ENCODE assay signal across 8 cellular contexts in genomic region chr10:63133056-63133786, GRCh38. TPM values are rescaled to one million over a fixed set of nuclear protein-coding genes. Genes with fewer than 3 reads are reported as not detected.
A peak's percentile ranks its signal among the peaks of the same experiment; 100 is the strongest.
DNase-seq lines count a peak whose midpoint lies in the region; FAIRE-seq and TF ChIP-seq lines count a peak whose summit lies in the region.

Gene NRBF2 (plus strand): TSS chr10:63133328. CDS start chr10:63133471, 143 bp downstream.

- TF ChIP-seq POLR2A in stomach (IDR thresholded peaks at IDR 0.05) = peak in 2 of 4 donors; percentile 92 to 96

- H4K20me1 ChIP-seq in H9 (ENCODE audit: control insufficient read depth, insufficient read depth, insufficient read length) (no peaks in the 10 kb centered on the region), neural cell (ENCODE audit: insufficient read depth) (no peaks in the 10 kb centered on the region)

- FAIRE-seq in G401.6 (lab: Jason Lieb, UNC) = peak; percentile 63

- H2AFZ ChIP-seq in H9 (ENCODE audit: low read length) = no peak within 1 kb of the TSS
- H2AFZ ChIP-seq in neural cell (ENCODE audit: low read depth, low read length) = peak within 1 kb of the TSS; percentile 96

- H3K79me2 ChIP-seq in H9 (ENCODE audit: insufficient read depth, low read length) (peaks cover 30% of the 10 kb centered on the region), neural cell (replicated peaks; ENCODE audit: insufficient read depth, low read length) (peaks cover 35% of the 10 kb centered on the region)

- H3F3A ChIP-seq in neural cell (ENCODE audit: insufficient read depth, low read length, poor library complexity, severe bottlenecking) = no peaks in the 10 kb centered on the region

- H3K9ac ChIP-seq in H9 (ENCODE audit: extremely low read depth, insufficient read length, low read length) (peak within 1 kb of the TSS; percentile 81), neural cell (ENCODE audit: low read length) (peak within 1 kb of the TSS; percentile 89)

- H3K56ac ChIP-seq in H9 (ENCODE audit: insufficient read length, low read depth, low read length) = no peak within 1 kb of the TSS

- H4K5ac ChIP-seq in H9 (ENCODE audit: insufficient read length, low read depth, low read length) = no peak within 1 kb of the TSS

- H3K9me2 ChIP-seq in neural cell (ENCODE audit: insufficient read depth, low read length) = no peaks in the 10 kb centered on the region

- no peak within 1 kb of the TSS for H3K27ac ChIP-seq in H9 (ENCODE audit: insufficient read length, low read depth, low read length)
- peak within 1 kb of the TSS; percentile 89 for H3K27ac ChIP-seq in neural cell (ENCODE audit: low read length)
- peak within 1 kb of the TSS; percentile 93 to 98 (median 96) for H3K27ac ChIP-seq in stomach

- no peak within 1 kb of the TSS for H3K4ac ChIP-seq in H9 (ENCODE audit: low read depth, low read length)

- H3K79me1 ChIP-seq in H9 (ENCODE audit: insufficient read depth, low read depth, low read length, poor library complexity, severe bottlenecking) = no peaks in the 10 kb centered on the region

- TF ChIP-seq RAD21 in neural cell (conservative IDR thresholded peaks at IDR 0.05) = no peak

- no peak within 1 kb of the TSS for H3T11ph ChIP-seq in H9 (ENCODE audit: low read length)

- H3K27me3 Mint-ChIP-seq in H9 (ENCODE audit: low read depth) = peaks cover 3% of the 10 kb centered on the region; the same call in 1 of the 2 replicates

- no peak within 1 kb of the TSS for H2AK5ac ChIP-seq in H9 (ENCODE audit: insufficient read length, low read length)

- H3K4me1 ChIP-seq in H9 (ENCODE audit: insufficient read depth, low read length) (no peaks in the 10 kb centered on the region; the same call in 1 of the 2 replicates), stomach (peaks cover 11 to 51% (median 38%) of the 10 kb centered on the region in 4 donors)

- no peak within 1 kb of the TSS for H4K91ac ChIP-seq in H9 (ENCODE audit: insufficient read length, low read depth, low read length)

- peaks cover 14 to 16% of the 10 kb centered on the region in 2 experiments; a peak in 4 of 5 replicates for H3K9me3 Mint-ChIP-seq in H9

- no peak within 1 kb of the TSS for H2BK12ac ChIP-seq in H9 (ENCODE audit: insufficient read length, low read depth, low read length)

- peak within 1 kb of the TSS; percentile 66 to 97 (median 93); a peak in 6 of 7 replicates for H3K27ac Mint-ChIP-seq in H9

- peaks cover 6% of the 10 kb centered on the region for H3K23me2 ChIP-seq in H9 (ENCODE audit: insufficient read length, low read depth, low read length, poor library complexity, severe bottlenecking)

- peak within 1 kb of the TSS; percentile 80 for H3K4me2 ChIP-seq in H9 (ENCODE audit: insufficient read depth, insufficient read length, low read length)
- H3K4me2 ChIP-seq in neural cell (ENCODE audit: low read length) = peak within 1 kb of the TSS; percentile 89

- no peak within 1 kb of the TSS for H2BK5ac ChIP-seq in H9 (ENCODE audit: insufficient read length, low read length)

- H3K36me3 ChIP-seq in neural cell (ENCODE audit: insufficient read depth, low read length) = no peaks in the 10 kb centered on the region
- H3K36me3 ChIP-seq in stomach = no peaks in the 10 kb centered on the region

- H3K4me3 ChIP-seq in neural cell (ENCODE audit: low read length) (peak within 1 kb of the TSS; percentile 79), stomach (peak within 1 kb of the TSS; percentile 81 to 97 (median 89))

- no peaks in the 10 kb centered on the region for H3K9me3 ChIP-seq in H9 (ENCODE audit: control insufficient read depth, low read depth, low read length)
- no peaks in the 10 kb centered on the region for H3K9me3 ChIP-seq in neural cell (ENCODE audit: low read length)
- H3K9me3 ChIP-seq in stomach = no peaks in the 10 kb centered on the region

- H3K23ac ChIP-seq in H9 (ENCODE audit: insufficient read length, low read depth, low read length) = no peak within 1 kb of the TSS

- no peak within 1 kb of the TSS for H4K8ac ChIP-seq in H9 (replicated peaks; ENCODE audit: insufficient read length, low read depth, low read length)

- DNase-seq in H9 (peak; percentile 99), M059J (ENCODE audit: low read depth) (peak; percentile 98), SHP77 (lab: John Stamatoyannopoulos, UW) (peak; percentile 81 to 91), fibroblast of the conjunctiva (ENCODE audit: low read depth) (peak; percentile 98), stomach (peak; percentile 98)
- peak; percentile 99 for DNase-seq in activated effector memory CD4-positive, alpha-beta T cell treated with anti-CD3 and anti-CD28 coated beads, Interleukin-2, amount 50 U/mL, for 16 hours

- H2BK120ac ChIP-seq in H9 (ENCODE audit: low read depth, low read length, poor library complexity, severe bottlenecking) = no peak within 1 kb of the TSS

- peaks cover 20 to 23% of the 10 kb centered on the region in 2 experiments for H3K4me1 Mint-ChIP-seq in H9

- WGBS in H9 (ENCODE audit: extremely low coverage, insufficient read length, low lambda C conversion rate) = no CpG with 5 or more reads among the region's 53 CpGs
- 0 to 2% (median 1%) methylated on average over 11 to 53 of the region's 53 CpGs for WGBS in stomach, 5 donors

- TF ChIP-seq EP300 in neural cell (conservative IDR thresholded peaks at IDR 0.05; ENCODE audit: poor library complexity, severe bottlenecking) (peak; percentile 56), stomach (IDR thresholded peaks at IDR 0.05) (peak; percentile 50)

- intact Hi-C loops in stomach (cut with DNase I; ENCODE audit: low total_unique reads) = no loop called here

- peaks cover 0 to 17% (median 8%) of the 10 kb centered on the region in 3 experiments; a peak in 5 of 7 replicates for H3K36me3 Mint-ChIP-seq in H9 (ENCODE audit: insufficient read depth in 1 of 3, low read depth in 3 of 3)

- H2BK15ac ChIP-seq in H9 (ENCODE audit: low read depth, low read length) = no peak within 1 kb of the TSS

- H2BK20ac ChIP-seq in H9 (ENCODE audit: low read depth, low read length, poor library complexity, severe bottlenecking) = no peak within 1 kb of the TSS

- peak within 1 kb of the TSS; percentile 68 for H3K14ac ChIP-seq in H9 (ENCODE audit: insufficient read depth, low read length)

- peak within 1 kb of the TSS; percentile 82 to 87 for H3K4me3 Mint-ChIP-seq in H9

- peak within 1 kb of the TSS; percentile 34 for H3K18ac ChIP-seq in H9 (ENCODE audit: insufficient read length, low read depth, low read length)

- H3K27me3 ChIP-seq in H9 (ENCODE audit: insufficient read depth, low read length) (no peaks in the 10 kb centered on the region), neural cell (ENCODE audit: insufficient read depth, low read depth, low read length) (no peaks in the 10 kb centered on the region), stomach (no peaks in the 10 kb centered on the region)

- no peak for TF ChIP-seq CTCF in H9 (conservative IDR thresholded peaks at IDR 0.05)
- peak; percentile 58 for TF ChIP-seq CTCF in neural cell (IDR thresholded peaks at IDR 0.05; ENCODE audit: poor library complexity, severe bottlenecking)
- TF ChIP-seq CTCF in stomach (IDR thresholded peaks at IDR 0.05) = no peak

TF ChIP-seq in neural cell, 6 proteins besides CTCF, POLR2A, EP300 and RAD21:
- peak; percentile 91 for TF ChIP-seq POLR2AphosphoS5 (IDR thresholded peaks at IDR 0.05)
- TF ChIP-seq TAF1 (IDR thresholded peaks at IDR 0.05; ENCODE audit: low read depth) = peak; percentile 71
- peak; percentile 73 for TF ChIP-seq REST (IDR thresholded peaks at IDR 0.05; ENCODE audit: borderline replicate concordance)
- no peak for TF ChIP-seq EZH2 (IDR thresholded peaks at IDR 0.05; ENCODE audit: borderline replicate concordance, insufficient read depth, low read length, poor library complexity, severe bottlenecking)
- TF ChIP-seq SMC3 (conservative IDR thresholded peaks at IDR 0.05; ENCODE audit: poor library complexity) = peak; percentile 43
- peak; percentile 65 for TF ChIP-seq MXI1 (conservative IDR thresholded peaks at IDR 0.05; ENCODE audit: poor library complexity, severe bottlenecking)

RNA-seq across cellular contexts. Expression of gene NRBF2, which starts in this region (rescaled TPM):
- 29.7 and 30.1 TPM in 2 replicates for total RNA-seq in H9 (2021)
- 28.0 and 30.2 TPM in 2 replicates for total RNA-seq in M059J (2014; rRNA removed; shearing (Covaris generic))
- polyA plus RNA-seq in neural cell = 29.1 and 32.7 TPM in 2 replicates
- 29.0 and 30.3 TPM in 2 replicates for polyA minus RNA-seq in neural cell
- 10 to 100 TPM in 4 of 5 donors, not detected in 1; 12.5 to 23.1 (median 16.1) TPM for total RNA-seq in stomach
- 10 to 100 TPM in 2 of 3 donors, 1 to 10 TPM in 1; 6.8 to 16.3 (median 14.2) TPM for polyA plus RNA-seq in stomach
